Comparison of ENCODE assay signal across 29 cellular contexts in the genomic region with DNA sequence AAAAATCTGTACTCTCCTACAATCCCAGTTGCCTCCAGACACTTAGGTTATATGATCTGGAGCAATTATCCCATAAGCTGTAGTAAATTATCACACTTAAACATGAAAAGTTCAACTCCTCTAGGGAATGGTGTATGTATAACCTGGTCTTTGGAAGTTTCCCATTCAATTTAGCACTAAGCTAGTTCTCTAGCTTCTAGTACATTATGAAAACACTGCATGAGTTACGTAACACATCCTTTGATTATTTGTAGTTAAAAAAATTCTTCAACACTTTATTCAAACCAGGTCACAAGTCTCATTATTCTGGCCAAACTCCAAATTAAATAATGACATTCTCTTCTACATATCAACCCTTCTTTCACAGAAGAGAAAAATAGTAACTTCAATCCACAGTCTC.
"Had no signal": no experiment of that assay in that cellular context is flagged by ENCODE, and none has a peak within 500 bp of the region (broad histone marks: within the 10 kb centered on the region; RNA-seq: fewer than 3 reads in every experiment).

No MANE protein-coding gene starts in this region.

- H3K4me3 ChIP-seq: coronary artery had no signal

- H3K36me3 ChIP-seq: brain microvascular endothelial cell, WERI-Rb-1 had no signal

- ATAC-seq: activated CD4-positive, CD25-positive, alpha-beta regulatory T cell treated with anti-CD3 and anti-CD28 coated beads, Interleukin-2, amount 50 U/mL, for 24 hours; activated CD8-positive, alpha-beta T cell treated with anti-CD3 and anti-CD28 coated beads for 36 hours; activated T-cell treated with anti-CD3 and anti-CD28 coated beads, Interleukin-2, amount 50 U/mL, for 4 hours; activated T-helper 17 cell treated with anti-CD3 and anti-CD28 coated beads, Interleukin-2, amount 50 U/mL, for 72 hours; effector memory CD8-positive, alpha-beta T cell; T-cell; T-helper 17 cell had no signal

- H3K4me3 Mint-ChIP-seq: activated B cell treated with CpG ODN at 0.5 μM for 24 hours; activated CD8-positive, alpha-beta T cell treated with anti-CD3 and anti-CD28 coated beads for 36 hours; activated naive CD8-positive, alpha-beta T cell; activated T-cell treated with anti-CD3 and anti-CD28 coated beads, Interleukin-2, amount 50 U/mL, for 4 hours; activated T-helper 17 cell treated with anti-CD3 and anti-CD28 coated beads, Interleukin-2, amount 50 U/mL, for 72 hours; central memory CD8-positive, alpha-beta T cell; effector memory CD8-positive, alpha-beta T cell; T-cell; T-helper 17 cell; T-helper 2 cell treated with Interferon-gamma antibody and Interleukin-4, amounts not matched to agents 5 μg/mL and 100 μg/mL, for 36 hours had no signal

- DNase-seq: activated B cell treated with CpG ODN at 0.5 μM for 24 hours; activated CD4-positive, alpha-beta T cell treated with anti-CD3 and anti-CD28 coated beads for 48 hours; activated CD4-positive, alpha-beta T cell treated with anti-CD3 and anti-CD28 coated beads, Interleukin-2, amount 50 U/mL, for 1 hour; activated CD4-positive, alpha-beta T cell treated with anti-CD3 and anti-CD28 coated beads, Interleukin-2, amount 50 U/mL, for 48 hours; activated CD8-positive, alpha-beta memory T cell treated with anti-CD3 and anti-CD28 coated beads for 24 hours; activated CD8-positive, alpha-beta T cell treated with anti-CD3 and anti-CD28 coated beads for 36 hours; activated effector memory CD4-positive, alpha-beta T cell treated with Interleukin-2 at 50 U/mL for 16 hours; activated gamma-delta T cell treated with Interleukin-2 at 50 U/mL for 16 hours; activated naive CD4-positive, alpha-beta T cell treated with anti-CD3 and anti-CD28 coated beads, Interleukin-2, amount 50 U/mL, for 16 hours; activated naive CD4-positive, alpha-beta T cell treated with Interleukin-2 at 50 U/mL for 16 hours; activated T-cell treated with anti-CD3 and anti-CD28 coated beads, Interleukin-2, amount 50 U/mL, for 4 hours; amniotic stem cell; anterior cingulate cortex; brain microvascular endothelial cell; dermis blood vessel endothelial cell; effector CD4-positive, alpha-beta T cell; effector memory CD8-positive, alpha-beta T cell; head of caudate nucleus; T-cell; T-helper 17 cell; T1000; WERI-Rb-1 had no signal

- H3K36me3 Mint-ChIP-seq: activated naive CD8-positive, alpha-beta T cell; T-cell had no signal

- H3K27ac Mint-ChIP-seq: activated B cell treated with CpG ODN at 0.5 μM for 24 hours; activated CD8-positive, alpha-beta T cell treated with anti-CD3 and anti-CD28 coated beads for 36 hours; activated naive CD8-positive, alpha-beta T cell; activated T-helper 17 cell treated with anti-CD3 and anti-CD28 coated beads, Interleukin-2, amount 50 U/mL, for 72 hours; effector memory CD8-positive, alpha-beta T cell; T-cell; T-helper 17 cell; T-helper 2 cell treated with Interferon-gamma antibody and Interleukin-4, amounts not matched to agents 5 μg/mL and 100 μg/mL, for 36 hours had no signal

- H3K4me1 Mint-ChIP-seq: activated B cell treated with CpG ODN at 0.5 μM for 24 hours; activated T-helper 17 cell treated with anti-CD3 and anti-CD28 coated beads, Interleukin-2, amount 50 U/mL, for 72 hours; central memory CD8-positive, alpha-beta T cell; T-cell; T-helper 17 cell had no signal

- H3K27me3 Mint-ChIP-seq: activated B cell treated with CpG ODN at 0.5 μM for 24 hours; activated CD8-positive, alpha-beta T cell treated with anti-CD3 and anti-CD28 coated beads for 36 hours; activated naive CD8-positive, alpha-beta T cell; activated T-helper 17 cell treated with anti-CD3 and anti-CD28 coated beads, Interleukin-2, amount 50 U/mL, for 72 hours; central memory CD8-positive, alpha-beta T cell; effector memory CD8-positive, alpha-beta T cell; T-cell; T-helper 17 cell had no signal

- H3K27me3 ChIP-seq: brain microvascular endothelial cell had no signal

- H3K27ac ChIP-seq: brain microvascular endothelial cell, coronary artery, epithelial cell of prostate, WERI-Rb-1 had no signal

- H3K9me3 Mint-ChIP-seq: activated CD8-positive, alpha-beta T cell treated with anti-CD3 and anti-CD28 coated beads for 36 hours; activated T-cell treated with anti-CD3 and anti-CD28 coated beads, Interleukin-2, amount 50 U/mL, for 4 hours; activated T-helper 17 cell treated with anti-CD3 and anti-CD28 coated beads, Interleukin-2, amount 50 U/mL, for 72 hours had no signal
